1 cellular context compared by ENCODE assay signal in genomic region chr15:33195283-33195682, GRCh38.
TF ChIP-seq lines count a peak whose summit lies in the region.

No MANE protein-coding gene starts in this region.

TF ChIP-seq in GM23338, 12 proteins besides CTCF, POLR2A, EP300 and RAD21 (continued from another document):
- TF ChIP-seq ETS1 (IDR thresholded peaks at IDR 0.05) (no peak), ZNF331 (CRISPR knock-in tag; IDR thresholded peaks at IDR 0.05; ENCODE audit: low read depth) (no peak), STAT1 (IDR thresholded peaks at IDR 0.05; ENCODE audit: unreplicated experiment) (no peak), EZH2 (IDR thresholded peaks at IDR 0.05; ENCODE audit: low read depth, unreplicated experiment) (no peak), REST (IDR thresholded peaks at IDR 0.05; ENCODE audit: unreplicated experiment) (no peak), CREB1 (CRISPR knock-in tag; IDR thresholded peaks at IDR 0.05; ENCODE audit: low read depth) (no peak)
TF ChIP-seq in GM23338: peak in this region for 0.
